1 cellular context compared by ENCODE assay signal in genomic region chr2:12430036-12430795, GRCh38.
TF ChIP-seq lines count a peak whose summit lies in the region.

No MANE protein-coding gene starts in this region.

TF ChIP-seq in SK-N-SH treated with all-trans-retinoic acid at 6 μM for 48 hours, 23 proteins besides CTCF, POLR2A, EP300 and RAD21 (continued from another document):
- TF ChIP-seq, protein P1, sequence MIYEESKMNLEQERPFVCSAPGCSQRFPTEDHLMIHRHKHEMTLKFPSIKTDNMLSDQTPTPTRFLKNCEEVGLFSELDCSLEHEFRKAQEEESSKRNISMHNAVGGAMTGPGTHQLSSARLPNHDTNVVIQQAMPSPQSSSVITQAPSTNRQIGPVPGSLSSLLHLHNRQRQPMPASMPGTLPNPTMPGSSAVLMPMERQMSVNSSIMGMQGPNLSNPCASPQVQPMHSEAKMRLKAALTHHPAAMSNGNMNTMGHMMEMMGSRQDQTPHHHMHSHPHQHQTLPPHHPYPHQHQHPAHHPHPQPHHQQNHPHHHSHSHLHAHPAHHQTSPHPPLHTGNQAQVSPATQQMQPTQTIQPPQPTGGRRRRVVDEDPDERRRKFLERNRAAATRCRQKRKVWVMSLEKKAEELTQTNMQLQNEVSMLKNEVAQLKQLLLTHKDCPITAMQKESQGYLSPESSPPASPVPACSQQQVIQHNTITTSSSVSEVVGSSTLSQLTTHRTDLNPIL (CRISPR knock-in tag; IDR thresholded peaks at IDR 0.05; ENCODE audit: low read depth), result no peak
